ENCODE assay signal across 1 cellular context in genomic region chr18:3585656-3586509, GRCh38.
TF ChIP-seq lines count a peak whose summit lies in the region.

No MANE protein-coding gene starts in this region.

TF ChIP-seq in K562, 482 proteins besides CTCF, POLR2A, EP300 and RAD21 (continued from another document and continues in another):
- no peak for TF ChIP-seq ZNF431 (CRISPR knock-in tag; IDR thresholded peaks at IDR 0.05)
- TF ChIP-seq CUX1 (CRISPR knock-in tag; IDR thresholded peaks at IDR 0.05) = no peak; the same call in 1 of the 2 replicates
- no peak for TF ChIP-seq KDM5B (IDR thresholded peaks at IDR 0.05; ENCODE audit: insufficient replicate concordance, low read depth, low read length)
- TF ChIP-seq SUPT5H (IDR thresholded peaks at IDR 0.05) = no peak
- no peak for TF ChIP-seq SREBF2 (CRISPR knock-in tag; IDR thresholded peaks at IDR 0.05)
- no peak for TF ChIP-seq E4F1 (CRISPR knock-in tag; IDR thresholded peaks at IDR 0.05; ENCODE audit: borderline replicate concordance)
- TF ChIP-seq CC2D1A (IDR thresholded peaks at IDR 0.05) = peak; percentile 90
- no peak for TF ChIP-seq ZBTB8A (IDR thresholded peaks at IDR 0.05; ENCODE audit: partially characterized antibody)
- no peak for TF ChIP-seq ZNF146 (CRISPR knock-in tag; IDR thresholded peaks at IDR 0.05; ENCODE audit: unreplicated experiment)
- no peak for TF ChIP-seq DLX4 (CRISPR knock-in tag; IDR thresholded peaks at IDR 0.05)
- TF ChIP-seq TBL1XR1 (IDR thresholded peaks at IDR 0.05; ENCODE audit: low read length in 2 of 2) = peak in 1 of 2 experiments; percentile 77; a peak in 1 of 4 replicates
- no peak for TF ChIP-seq GTF2A2 (tag; IDR thresholded peaks at IDR 0.05)
- no peak for TF ChIP-seq C11orf30 (IDR thresholded peaks at IDR 0.05; ENCODE audit: low read depth)
- TF ChIP-seq NFRKB (IDR thresholded peaks at IDR 0.05; ENCODE audit: low read depth) = no peak
- peak in 1 of 2 experiments; percentile 88; a peak in 2 of 3 replicates for TF ChIP-seq CBX3 (IDR thresholded peaks at IDR 0.05; ENCODE audit: borderline replicate concordance in 1 of 2, low read length in 2 of 2)
- no peak for TF ChIP-seq ZNF780A (CRISPR knock-in tag; IDR thresholded peaks at IDR 0.05)
- no peak for TF ChIP-seq RFX5 (IDR thresholded peaks at IDR 0.05; ENCODE audit: low read depth, low read length)
- TF ChIP-seq BRF1 (IDR thresholded peaks at IDR 0.05; ENCODE audit: borderline replicate concordance, extremely low read depth, insufficient read length) = no peak
- no peak for TF ChIP-seq THRB (CRISPR knock-in tag; conservative IDR thresholded peaks at IDR 0.05)
- TF ChIP-seq NR4A1 (CRISPR knock-in tag; IDR thresholded peaks at IDR 0.05) = no peak
- TF ChIP-seq NR4A1 (tag; IDR thresholded peaks at IDR 0.05) = no peak
- no peak for TF ChIP-seq ZNF507 (tag; conservative IDR thresholded peaks at IDR 0.05)
- TF ChIP-seq ETV1 (tag; conservative IDR thresholded peaks at IDR 0.05; ENCODE audit: low read depth) = no peak
- no peak for TF ChIP-seq NCOR1 (IDR thresholded peaks at IDR 0.05)
- TF ChIP-seq NKRF (IDR thresholded peaks at IDR 0.05; ENCODE audit: borderline replicate concordance) = no peak; the same call in 1 of the 2 replicates
- no peak for TF ChIP-seq MGA (IDR thresholded peaks at IDR 0.05)
- no peak for TF ChIP-seq PRDM10 (IDR thresholded peaks at IDR 0.05; ENCODE audit: partially characterized antibody)
- no peak; the same call in 1 of the 2 replicates for TF ChIP-seq ZNF644 (tag; IDR thresholded peaks at IDR 0.05; ENCODE audit: low read depth)
